Comparison of ENCODE assay signal across 8 cellular contexts in genomic region chr12:14256139-14256538, GRCh38.
DNase-seq lines count a peak whose midpoint lies in the region; ATAC-seq and TF ChIP-seq lines count a peak whose summit lies in the region.

No MANE protein-coding gene starts in this region.

- H3K4me1 ChIP-seq in SK-N-SH (ENCODE audit: control insufficient read depth in 1 of 2, insufficient read depth in 2 of 2, low read depth in 1 of 2, low read length in 1 of 2) (peaks cover 12 to 18% of the 10 kb centered on the region in 2 experiments; a peak in 2 of 4 replicates), suprapubic skin (peaks cover 46% of the 10 kb centered on the region)

- no peaks in the 10 kb centered on the region for H3K9me3 ChIP-seq in SK-N-SH
- no peaks in the 10 kb centered on the region for H3K9me3 ChIP-seq in suprapubic skin

- H3K36me3 Mint-ChIP-seq in activated T-cell treated with anti-CD3 and anti-CD28 coated beads, Interleukin-2, amount 50 U/mL, for 72 hours (ENCODE audit: insufficient read depth in 2 of 2), result peaks cover 7 to 11% of the 10 kb centered on the region in 2 donors
- H3K36me3 Mint-ChIP-seq in immature natural killer cell, result peaks cover 0 to 3% (median 0%) of the 10 kb centered on the region in 3 donors

- H3K27ac Mint-ChIP-seq in activated T-cell treated with anti-CD3 and anti-CD28 coated beads, Interleukin-2, amount 50 U/mL, for 72 hours, result peak overlapping the region; percentile 98
- peak overlapping the region; percentile 93 to 99 (median 98) for H3K27ac Mint-ChIP-seq in immature natural killer cell

- peak overlapping the region; percentile 82 to 88 for H3K4me3 Mint-ChIP-seq in activated T-cell treated with anti-CD3 and anti-CD28 coated beads, Interleukin-2, amount 50 U/mL, for 72 hours
- H3K4me3 Mint-ChIP-seq in immature natural killer cell, result peak overlapping the region; percentile 83 to 92 (median 86)

- H3K9ac ChIP-seq in SK-N-SH, result no peak overlapping the region

- no peak for TF ChIP-seq RAD21 in SK-N-SH (IDR thresholded peaks at IDR 0.05; ENCODE audit: low read length)

- no peaks in the 10 kb centered on the region for H3K9me2 ChIP-seq in SK-N-SH

- peaks cover 0 to 6% of the 10 kb centered on the region in 2 donors for H3K9me3 Mint-ChIP-seq in activated T-cell treated with anti-CD3 and anti-CD28 coated beads, Interleukin-2, amount 50 U/mL, for 72 hours
- peaks cover 0 to 5% (median 0%) of the 10 kb centered on the region in 6 donors for H3K9me3 Mint-ChIP-seq in immature natural killer cell

- H3K36me3 ChIP-seq in SK-N-SH (replicated peaks in 1 of 2; ENCODE audit: control insufficient read depth in 1 of 2, insufficient read depth in 2 of 2, low read length in 1 of 2), result no peaks in the 10 kb centered on the region
- no peaks in the 10 kb centered on the region for H3K36me3 ChIP-seq in suprapubic skin

- H3K79me2 ChIP-seq in SK-N-SH (ENCODE audit: insufficient read depth), result no peaks in the 10 kb centered on the region

- ATAC-seq in SK-N-SH treated with all-trans-retinoic acid at 6 μM for 48 hours, result no peak
- peak; percentile 63 to 69 for ATAC-seq in activated T-cell treated with anti-CD3 and anti-CD28 coated beads, Interleukin-2, amount 50 U/mL, for 72 hours (replicated peaks in 1 of 2)
- ATAC-seq in GM21360 (IDR thresholded peaks at IDR 0.05; ENCODE audit: unreplicated experiment), result no peak
- no peak for ATAC-seq in HG03097 (IDR thresholded peaks at IDR 0.05; ENCODE audit: low FRiP score, unreplicated experiment)

- WGBS in SK-N-SH (ENCODE audit: low lambda C conversion rate), result 65% methylated on average over 6 of the region's 6 CpGs
- WGBS in suprapubic skin, result 56% methylated on average over 6 of the region's 6 CpGs

- no peaks in the 10 kb centered on the region for H3K27me3 Mint-ChIP-seq in activated T-cell treated with anti-CD3 and anti-CD28 coated beads, Interleukin-2, amount 50 U/mL, for 72 hours (ENCODE audit: low read depth)
- peaks cover 0 to 7% (median 7%) of the 10 kb centered on the region in 3 donors for H3K27me3 Mint-ChIP-seq in immature natural killer cell (ENCODE audit: low read depth in 3 of 3)

- H3K4me1 Mint-ChIP-seq in activated T-cell treated with anti-CD3 and anti-CD28 coated beads, Interleukin-2, amount 50 U/mL, for 72 hours (ENCODE audit: low read depth), result peaks cover 74% of the 10 kb centered on the region
- peaks cover 56 to 59% of the 10 kb centered on the region in 2 donors for H3K4me1 Mint-ChIP-seq in immature natural killer cell

- no peaks in the 10 kb centered on the region for H4K20me1 ChIP-seq in SK-N-SH (ENCODE audit: insufficient read depth)

- CTCF ChIA-PET in SK-N-SH (lab: Yijun Ruan, JAX), result interaction anchor here (1.8 kb wide), 1 partner anchor 18 kb away, joined by 5 read pairs; no protein-coding TSS in a partner anchor

- TF ChIP-seq CTCF in SK-N-SH (IDR thresholded peaks at IDR 0.05), result no peak
- no peak for TF ChIP-seq CTCF in suprapubic skin (IDR thresholded peaks at IDR 0.05)

- H3K4me2 ChIP-seq in SK-N-SH, result no peak overlapping the region

- H3K27me3 ChIP-seq in SK-N-SH (ENCODE audit: insufficient read depth), result no peaks in the 10 kb centered on the region
- H3K27me3 ChIP-seq in suprapubic skin, result no peaks in the 10 kb centered on the region

- POLR2A ChIA-PET in SK-N-SH (lab: Yijun Ruan, JAX), result no interaction called here

- DNase-seq in SK-N-SH (no peak), immature natural killer cell (peak; percentile 24 to 38 (median 38)), suprapubic skin (ENCODE audit: low spot score in 2 of 2) (no peak), DMS79 (lab: John Stamatoyannopoulos, UW) (no peak)
- peak; percentile 58 to 63 for DNase-seq in activated T-cell treated with anti-CD3 and anti-CD28 coated beads, Interleukin-2, amount 50 U/mL, for 72 hours

- peaks cover 7% of the 10 kb centered on the region for H3F3A ChIP-seq in SK-N-SH (replicated peaks; ENCODE audit: insufficient read depth)

- 0 out of 2 replicates have a peak overlapping the region, but pooled peaks have one; percentile 69 for H2AFZ ChIP-seq in SK-N-SH (ENCODE audit: low read depth)

- no peak for TF ChIP-seq EP300 in SK-N-SH (IDR thresholded peaks at IDR 0.05; ENCODE audit: borderline replicate concordance in 1 of 2, low read depth in 1 of 2, low read length in 1 of 2)
- TF ChIP-seq EP300 in suprapubic skin (IDR thresholded peaks at IDR 0.05), result no peak

- TF ChIP-seq POLR2A in suprapubic skin (IDR thresholded peaks at IDR 0.05), result no peak

- H3K4me3 ChIP-seq in SK-N-SH (ENCODE audit: low read depth in 2 of 2, low read length in 1 of 2) (no peak overlapping the region), suprapubic skin (no peak overlapping the region)

- H3K27ac ChIP-seq in SK-N-SH (ENCODE audit: low read depth in 2 of 2, low read length in 1 of 2) (no peak overlapping the region), suprapubic skin (peak overlapping the region; percentile 92)

TF ChIP-seq in SK-N-SH, 30 proteins besides CTCF, POLR2A, EP300 and RAD21 (continues in another document):
- TF ChIP-seq MEF2A (IDR thresholded peaks at IDR 0.05; ENCODE audit: borderline replicate concordance, low read depth), result no peak
- TF ChIP-seq SIN3A (IDR thresholded peaks at IDR 0.05; ENCODE audit: borderline replicate concordance, low read depth, low read length), result no peak
- no peak for TF ChIP-seq USF2 (IDR thresholded peaks at IDR 0.05; ENCODE audit: borderline replicate concordance, low read depth, low read length)
- no peak for TF ChIP-seq POLR2AphosphoS5 (IDR thresholded peaks at IDR 0.05; ENCODE audit: low read depth, low read length)
- no peak for TF ChIP-seq FOXJ3 (CRISPR knock-in tag; IDR thresholded peaks at IDR 0.05)
- TF ChIP-seq MAX (IDR thresholded peaks at IDR 0.05; ENCODE audit: low read depth), result no peak
- TF ChIP-seq NRF1 (IDR thresholded peaks at IDR 0.05; ENCODE audit: low read depth, low read length), result no peak
- TF ChIP-seq JUND (IDR thresholded peaks at IDR 0.05), result no peak
- no peak for TF ChIP-seq ELF1 (IDR thresholded peaks at IDR 0.05)
- no peak for TF ChIP-seq TEAD4 (IDR thresholded peaks at IDR 0.05; ENCODE audit: borderline replicate concordance, insufficient read depth)

TF ChIP-seq in SK-N-SH treated with all-trans-retinoic acid at 6 μM for 48 hours, 23 proteins besides CTCF, POLR2A, EP300 and RAD21:
- TF ChIP-seq POU6F1 (CRISPR knock-in tag; IDR thresholded peaks at IDR 0.05; ENCODE audit: borderline replicate concordance, low read depth) (no peak), ZC3H10 (CRISPR knock-in tag; IDR thresholded peaks at IDR 0.05) (no peak), CREB5 (CRISPR knock-in tag; IDR thresholded peaks at IDR 0.05; ENCODE audit: low read depth) (no peak), PPARA (CRISPR knock-in tag; IDR thresholded peaks at IDR 0.05; ENCODE audit: borderline replicate concordance) (no peak), GLIS3 (CRISPR knock-in tag; IDR thresholded peaks at IDR 0.05) (no peak), PATZ1 (CRISPR knock-in tag; IDR thresholded peaks at IDR 0.05; ENCODE audit: borderline replicate concordance) (no peak), ISL1 (CRISPR knock-in tag; IDR thresholded peaks at IDR 0.05) (no peak), CSDC2 (CRISPR knock-in tag; IDR thresholded peaks at IDR 0.05) (no peak), ESRRG (CRISPR knock-in tag; IDR thresholded peaks at IDR 0.05) (no peak), SNAI2 (CRISPR knock-in tag; IDR thresholded peaks at IDR 0.05) (no peak), ZNF565 (CRISPR knock-in tag; conservative IDR thresholded peaks at IDR 0.05; ENCODE audit: low read depth) (no peak), ZNF8 (CRISPR knock-in tag; IDR thresholded peaks at IDR 0.05) (no peak), OSR1 (CRISPR knock-in tag; IDR thresholded peaks at IDR 0.05) (no peak)

Comparison
In these comparisons a context has a peak if more than half of its experiments do, and no peak if none do; other contexts are left out.
1. DNase-seq: peak in activated T-cell treated with anti-CD3 and anti-CD28 coated beads, Interleukin-2, amount 50 U/mL, for 72 hours (2 of 2) and immature natural killer cell (3 of 3); none in SK-N-SH (single experiment), suprapubic skin (0 of 2) and DMS79 (single experiment).
2. ATAC-seq: peak in activated T-cell treated with anti-CD3 and anti-CD28 coated beads, Interleukin-2, amount 50 U/mL, for 72 hours (2 of 2); none in SK-N-SH treated with all-trans-retinoic acid at 6 μM for 48 hours (single experiment), GM21360 (single experiment) and HG03097 (single experiment).